ENCODE assay signal across 8 cellular contexts in genomic region chr6:113194090-113194489, GRCh38.
"Had no signal": no experiment of that assay in that cellular context is flagged by ENCODE, and none has a peak within 500 bp of the region (broad histone marks: within the 10 kb centered on the region; RNA-seq: fewer than 3 reads in every experiment).

No MANE protein-coding gene starts in this region.

- H3K27ac ChIP-seq: HL-60, KMS-11 had no signal

- H3K27ac Mint-ChIP-seq: IgD-negative memory B cell had no signal

- H3K9ac ChIP-seq: KMS-11 had no signal

- H3K4me3 ChIP-seq: K562 had no signal

- H3K4me1 Mint-ChIP-seq: IgD-negative memory B cell had no signal

- DNase-seq: IMR-90, KBM-7, KG1 had no signal

- H3K4me3 Mint-ChIP-seq: IgD-negative memory B cell had no signal

- H3K27me3 Mint-ChIP-seq: IgD-negative memory B cell had no signal

- FAIRE-seq: HTR-8/SVneo, K562 had no signal

- ATAC-seq: K562 had no signal

- H3K4me2 ChIP-seq: KMS-11 had no signal
